ENCODE assay signal across 7 cellular contexts in genomic region chr3:128994173-128994512, GRCh38. TPM values are rescaled to one million over a fixed set of nuclear protein-coding genes. Genes with fewer than 3 reads are reported as not detected.
DNase-seq lines count a peak whose midpoint lies in the region; ATAC-seq, FAIRE-seq and TF ChIP-seq lines count a peak whose summit lies in the region.

No MANE protein-coding gene starts in this region.

- H3K27me3 ChIP-seq in right cardiac atrium (ENCODE audit: control insufficient read depth, insufficient read depth) (no peaks in the 10 kb centered on the region), spleen (replicated peaks in 1 of 7) (peaks cover 0 to 15% (median 0%) of the 10 kb centered on the region in 7 donors)

- H3K27me3 Mint-ChIP-seq in activated CD4-positive, alpha-beta memory T cell treated with anti-CD3 and anti-CD28 coated beads, Interleukin-2, amount 10 ng/mL, durations not matched to agents 7 days and 5 days: peaks cover 18% of the 10 kb centered on the region

- H3K4me1 ChIP-seq in HEK293 (ENCODE audit: control insufficient read depth, insufficient read depth, low read length) (no peaks in the 10 kb centered on the region), right cardiac atrium (ENCODE audit: control insufficient read depth, insufficient read depth, low read length) (no peaks in the 10 kb centered on the region), spleen (peaks cover 10 to 33% (median 18%) of the 10 kb centered on the region in 6 donors)

- ATAC-seq in right cardiac atrium: no peak

- no peaks in the 10 kb centered on the region for H3K9me3 Mint-ChIP-seq in activated CD4-positive, alpha-beta memory T cell treated with anti-CD3 and anti-CD28 coated beads, Interleukin-2, amount 10 ng/mL, durations not matched to agents 7 days and 5 days

- CTCF ChIA-PET in HEK293 (lab: Yijun Ruan, JAX): interaction anchor here (1.8 to 3.4 kb wide), 2 partner anchors 24 to 26 kb away, joined by 3 to 25 read pairs; no protein-coding TSS in a partner anchor
- CTCF ChIA-PET in activated CD4-positive, alpha-beta memory T cell treated with anti-CD3 and anti-CD28 coated beads, Interleukin-2, amount 10 ng/mL, durations not matched to agents 7 days and 5 days (lab: Charles Lee): interaction anchor here (1.0 to 3.6 kb wide), 7 partner anchors 10 to 59 kb away, joined by 3 to 37 read pairs (median 4); no protein-coding TSS in a partner anchor

- intact Hi-C loops in right cardiac atrium (cut with DNase I): no loop called here
- intact Hi-C loops in spleen (cut with DNase I; ENCODE audit: low total_unique reads): no loop called here

- TF ChIP-seq POLR2A in spleen (IDR thresholded peaks at IDR 0.05) (no peak), GM12891 (IDR thresholded peaks at IDR 0.05; ENCODE audit: low read depth, low read length) (no peak)

- WGBS in right cardiac atrium: 3% methylated on average over 13 of the region's 13 CpGs
- WGBS in spleen, 5 donors: 3 to 5% (median 4%) methylated on average over 9 to 13 of the region's 13 CpGs

- no peak overlapping the region for H3K27ac ChIP-seq in HEK293 (ENCODE audit: extremely low read depth, low read depth, low read length)
- H3K27ac ChIP-seq in right cardiac atrium (ENCODE audit: low read length): no peak overlapping the region
- H3K27ac ChIP-seq in spleen: peak overlapping the region in 2 of 8 donors; percentile 79 to 88

- TF ChIP-seq CTCF in HEK293 (tag by site-specific recombination; IDR thresholded peaks at IDR 0.05) (no peak), spleen (IDR thresholded peaks at IDR 0.05 in 8 of 11, conservative IDR thresholded peaks at IDR 0.05 in 3 of 11) (no peak)

- H3K9me3 ChIP-seq in HEK293 (ENCODE audit: control insufficient read depth, insufficient read depth, low read depth, low read length) (no peaks in the 10 kb centered on the region), right cardiac atrium (ENCODE audit: control insufficient read depth, low read length) (no peaks in the 10 kb centered on the region), spleen (no peaks in the 10 kb centered on the region)

- no peaks in the 10 kb centered on the region for H3K36me3 Mint-ChIP-seq in activated CD4-positive, alpha-beta memory T cell treated with anti-CD3 and anti-CD28 coated beads, Interleukin-2, amount 10 ng/mL, durations not matched to agents 7 days and 5 days (ENCODE audit: low read depth)

- H3K4me3 ChIP-seq in HEK293 (ENCODE audit: low read depth, low read length) (peak overlapping the region; percentile 3; the same call in 1 of the 2 replicates), right cardiac atrium (ENCODE audit: low read length) (peak overlapping the region; percentile 34), spleen (peak overlapping the region in 7 of 8 donors; percentile 27 to 70 (median 45))

- H3K4me3 Mint-ChIP-seq in activated CD4-positive, alpha-beta memory T cell treated with anti-CD3 and anti-CD28 coated beads, Interleukin-2, amount 10 ng/mL, durations not matched to agents 7 days and 5 days: peak overlapping the region; percentile 27

- no peak for FAIRE-seq in GM12891 (lab: Jason Lieb, UNC)

- no peak overlapping the region for H3K27ac Mint-ChIP-seq in activated CD4-positive, alpha-beta memory T cell treated with anti-CD3 and anti-CD28 coated beads, Interleukin-2, amount 10 ng/mL, durations not matched to agents 7 days and 5 days

- H3K36me3 ChIP-seq in HEK293 (ENCODE audit: control insufficient read depth in 2 of 2, insufficient read depth in 1 of 2, low read length in 2 of 2): no peaks in the 10 kb centered on the region
- H3K36me3 ChIP-seq in spleen: no peaks in the 10 kb centered on the region

- peaks cover 14% of the 10 kb centered on the region for H3K4me1 Mint-ChIP-seq in activated CD4-positive, alpha-beta memory T cell treated with anti-CD3 and anti-CD28 coated beads, Interleukin-2, amount 10 ng/mL, durations not matched to agents 7 days and 5 days

- POLR2A ChIA-PET in HEK293 (lab: Yijun Ruan, JAX): interaction anchor here (0.7 kb wide), 1 partner anchor 127 kb away, joined by 3 read pairs; the partner anchor contains the start of gene RAB43
- POLR2A ChIA-PET in activated CD4-positive, alpha-beta memory T cell treated with anti-CD3 and anti-CD28 coated beads, Interleukin-2, amount 10 ng/mL, durations not matched to agents 7 days and 5 days (lab: Charles Lee): interaction anchor here (1.2 to 2.9 kb wide), 4 partner anchors 10 to 322 kb away, joined by 7 to 17 read pairs (median 10); a partner anchor contains a TSS

- no peak for DNase-seq in activated CD4-positive, alpha-beta memory T cell treated with anti-CD3 and anti-CD28 coated beads, Interleukin-2, amount 10 ng/mL, durations not matched to agents 7 days and 5 days
- DNase-seq in right cardiac atrium: no peak
- DNase-seq in spleen: no peak
- no peak for DNase-seq in HCEC 1CT
- DNase-seq in NCI-H128 (lab: John Stamatoyannopoulos, UW; ENCODE audit: unreplicated experiment): no peak
- DNase-seq in GM12891 (ENCODE audit: insufficient read length, low spot score): no peak

TF ChIP-seq in HEK293, 187 proteins besides CTCF, POLR2A, EP300 and RAD21:
- TF ChIP-seq ZNF362 (tag by site-specific recombination; IDR thresholded peaks at IDR 0.05) (no peak), ZNF24 (tag by site-specific recombination; IDR thresholded peaks at IDR 0.05) (peak; percentile 89), ZBTB8A (tag by site-specific recombination; IDR thresholded peaks at IDR 0.05) (no peak), WT1 (tag by site-specific recombination; IDR thresholded peaks at IDR 0.05) (no peak), ZSCAN16 (tag by site-specific recombination; IDR thresholded peaks at IDR 0.05) (0 out of 2 replicates have a peak, but pooled peaks have one; percentile 49)

TF ChIP-seq in GM12891, 5 proteins besides CTCF, POLR2A, EP300 and RAD21:
- no peak for TF ChIP-seq TAF1 (IDR thresholded peaks at IDR 0.05; ENCODE audit: low read depth, low read length)
- TF ChIP-seq PAX5 (IDR thresholded peaks at IDR 0.05; ENCODE audit: insufficient read depth, low read length, severe bottlenecking): no peak
- TF ChIP-seq POU2F2 (IDR thresholded peaks at IDR 0.05; ENCODE audit: low read depth, low read length): no peak
- no peak for TF ChIP-seq SPI1 (IDR thresholded peaks at IDR 0.05; ENCODE audit: low read depth, low read length)
- no peak for TF ChIP-seq POLR2AphosphoS5 (IDR thresholded peaks at IDR 0.05; ENCODE audit: low read depth, low read length)

RNA-seq across cellular contexts. Expression of gene CFAP92, which starts 0.3 kb away (rescaled TPM):
- total RNA-seq in activated CD4-positive, alpha-beta memory T cell treated with anti-CD3 and anti-CD28 coated beads, Interleukin-2, amount 10 ng/mL, durations not matched to agents 7 days and 5 days: under 1 TPM in 1 of 2 experiments, not detected in 1; 0.15 TPM
- 1 to 10 TPM in 1 of 4 donors, under 1 TPM in 3; 0.06 to 1.0 (median 0.63) TPM for total RNA-seq in right cardiac atrium
- polyA plus RNA-seq in right cardiac atrium: 0.11 TPM
- 1 to 10 TPM; 1.1 to 3.1 (median 1.3) TPM for total RNA-seq in spleen
- under 1 TPM; 0.29 to 0.63 (median 0.45) TPM for polyA plus RNA-seq in spleen
- 0.08 TPM for polyA plus RNA-seq in GM12891 (2012; ENCODE audit: low read depth, missing spikeins)

RNA-seq across cellular contexts. Expression of gene EFCC1, which starts 7.0 kb away (rescaled TPM):
- total RNA-seq in activated CD4-positive, alpha-beta memory T cell treated with anti-CD3 and anti-CD28 coated beads, Interleukin-2, amount 10 ng/mL, durations not matched to agents 7 days and 5 days: not detected
- 1 to 10 TPM in 2 of 4 donors, under 1 TPM in 2; 0.69 to 1.2 (median 0.94) TPM for total RNA-seq in right cardiac atrium
- polyA plus RNA-seq in right cardiac atrium: 1.2 TPM
- 10 to 100 TPM in 2 of 7 donors, 1 to 10 TPM in 5; 3.7 to 11.2 (median 7.6) TPM for total RNA-seq in spleen
- polyA plus RNA-seq in spleen: 1 to 10 TPM; 2.0 to 8.9 (median 8.7) TPM
- polyA plus RNA-seq in GM12891 (2012; ENCODE audit: low read depth, missing spikeins): not detected
